1 cellular context compared by ENCODE assay signal in the genomic region with DNA sequence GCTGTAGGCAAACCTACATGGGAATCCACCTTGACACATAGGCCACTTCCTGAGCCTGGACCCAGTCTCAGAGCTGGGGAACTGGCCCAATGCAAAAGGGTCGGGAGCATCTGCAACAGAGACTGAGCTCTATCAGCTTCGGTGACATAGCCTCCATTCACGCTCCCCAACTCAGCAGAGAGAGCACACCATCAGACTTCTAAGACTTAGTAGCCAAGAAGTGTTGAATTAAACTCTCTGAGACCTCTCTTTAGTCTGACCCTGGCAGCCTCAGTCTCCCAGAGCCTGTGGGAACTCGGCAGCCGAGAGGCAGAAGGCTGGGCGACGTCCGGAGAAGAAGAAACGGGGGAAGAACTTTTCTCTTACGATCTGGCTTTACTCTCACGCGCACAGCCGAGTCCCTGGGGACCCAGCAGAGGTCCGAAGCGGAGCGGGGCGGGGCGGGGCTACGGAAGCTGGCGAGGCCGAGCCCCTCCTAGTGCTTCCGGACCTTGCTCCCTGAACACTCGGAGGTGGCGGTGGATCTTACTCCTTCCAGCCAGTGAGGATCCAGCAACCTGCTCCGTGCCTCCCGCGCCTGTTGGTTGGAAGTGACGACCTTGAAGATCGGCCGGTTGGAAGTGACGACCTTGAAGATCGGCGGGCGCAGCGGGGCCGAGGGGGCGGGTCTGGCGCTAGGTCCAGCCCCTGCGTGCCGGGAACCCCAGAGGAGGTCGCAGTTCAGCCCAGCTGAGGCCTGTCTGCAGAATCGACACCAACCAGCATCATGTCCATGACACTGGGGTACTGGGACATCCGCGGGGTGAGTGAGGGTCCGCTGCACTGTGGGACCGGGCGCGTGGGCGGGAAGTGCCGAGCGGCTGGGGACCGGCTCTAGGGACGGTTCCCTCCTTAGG.
TF ChIP-seq lines count a peak whose summit lies in the region.

A gene (plus strand): TSS at position 476 of the 896 bp plus-strand sequence. CDS start 291 bp downstream, at position 767.

TF ChIP-seq in K562, 482 proteins besides CTCF, POLR2A, EP300 and RAD21 (continued from another document and continues in another):
- TF ChIP-seq ZNF785 (CRISPR knock-in tag; IDR thresholded peaks at IDR 0.05) (no peak), FUS (optimal IDR thresholded peaks at IDR 0.05; ENCODE audit: low read depth, low read length) (no peak), SRF (CRISPR knock-in tag; IDR thresholded peaks at IDR 0.05) (peak in 1 of 2 experiments; percentile 60; a peak in 1 of 4 replicates), NCOA1 (IDR thresholded peaks at IDR 0.05; ENCODE audit: low read depth) (no peak), ZNF224 (CRISPR knock-in tag; IDR thresholded peaks at IDR 0.05) (0 out of 2 replicates have a peak, but pooled peaks have one; percentile 35), MTF1 (CRISPR knock-in tag; IDR thresholded peaks at IDR 0.05; ENCODE audit: borderline replicate concordance) (no peak), XRCC4 (IDR thresholded peaks at IDR 0.05; ENCODE audit: extremely low read depth, insufficient read depth, insufficient read length) (no peak), NFE2 (IDR thresholded peaks at IDR 0.05; ENCODE audit: low read depth) (no peak), RUNX1 (IDR thresholded peaks at IDR 0.05; ENCODE audit: low read depth) (no peak), TSC22D4 (tag; IDR thresholded peaks at IDR 0.05) (no peak), CBX3 (IDR thresholded peaks at IDR 0.05; ENCODE audit: borderline replicate concordance in 1 of 2, low read length in 2 of 2) (no peak), GABPA (tag; conservative IDR thresholded peaks at IDR 0.05; ENCODE audit: low read depth) (peak; percentile 70), STAG1 (CRISPR knock-in tag; IDR thresholded peaks at IDR 0.05; ENCODE audit: borderline replicate concordance) (no peak), XRCC5 (IDR thresholded peaks at IDR 0.05; ENCODE audit: low read depth, low read length) (peak; percentile 27; the same call in 1 of the 2 replicates), ZNF77 (CRISPR knock-in tag; IDR thresholded peaks at IDR 0.05) (no peak), KHSRP (IDR thresholded peaks at IDR 0.05) (no peak), FIP1L1 (IDR thresholded peaks at IDR 0.05; ENCODE audit: low read depth, low read length, poor library complexity, severe bottlenecking) (peak; percentile 62), BCL6 (CRISPR knock-in tag; IDR thresholded peaks at IDR 0.05) (no peak), NFRKB (IDR thresholded peaks at IDR 0.05; ENCODE audit: low read depth) (no peak), CHD1 (IDR thresholded peaks at IDR 0.05; ENCODE audit: low read length) (peak; percentile 26), ATF7 (IDR thresholded peaks at IDR 0.05) (peak; percentile 76), NCOR1 (IDR thresholded peaks at IDR 0.05) (no peak), HNRNPLL (IDR thresholded peaks at IDR 0.05; ENCODE audit: low read depth, low read length, poor library complexity, severe bottlenecking) (peak; percentile 46), EP400 (IDR thresholded peaks at IDR 0.05) (peak; percentile 88), CBX1 (IDR thresholded peaks at IDR 0.05; ENCODE audit: low read depth) (no peak), EZH2 (IDR thresholded peaks at IDR 0.05; ENCODE audit: borderline replicate concordance, low read depth, low read length) (no peak), FOXM1 (IDR thresholded peaks at IDR 0.05; ENCODE audit: low read depth) (no peak), FOXM1 (CRISPR knock-in tag; IDR thresholded peaks at IDR 0.05; ENCODE audit: low read depth) (0 out of 2 replicates have a peak, but pooled peaks have one; percentile 84)
- TF ChIP-seq, protein P1, sequence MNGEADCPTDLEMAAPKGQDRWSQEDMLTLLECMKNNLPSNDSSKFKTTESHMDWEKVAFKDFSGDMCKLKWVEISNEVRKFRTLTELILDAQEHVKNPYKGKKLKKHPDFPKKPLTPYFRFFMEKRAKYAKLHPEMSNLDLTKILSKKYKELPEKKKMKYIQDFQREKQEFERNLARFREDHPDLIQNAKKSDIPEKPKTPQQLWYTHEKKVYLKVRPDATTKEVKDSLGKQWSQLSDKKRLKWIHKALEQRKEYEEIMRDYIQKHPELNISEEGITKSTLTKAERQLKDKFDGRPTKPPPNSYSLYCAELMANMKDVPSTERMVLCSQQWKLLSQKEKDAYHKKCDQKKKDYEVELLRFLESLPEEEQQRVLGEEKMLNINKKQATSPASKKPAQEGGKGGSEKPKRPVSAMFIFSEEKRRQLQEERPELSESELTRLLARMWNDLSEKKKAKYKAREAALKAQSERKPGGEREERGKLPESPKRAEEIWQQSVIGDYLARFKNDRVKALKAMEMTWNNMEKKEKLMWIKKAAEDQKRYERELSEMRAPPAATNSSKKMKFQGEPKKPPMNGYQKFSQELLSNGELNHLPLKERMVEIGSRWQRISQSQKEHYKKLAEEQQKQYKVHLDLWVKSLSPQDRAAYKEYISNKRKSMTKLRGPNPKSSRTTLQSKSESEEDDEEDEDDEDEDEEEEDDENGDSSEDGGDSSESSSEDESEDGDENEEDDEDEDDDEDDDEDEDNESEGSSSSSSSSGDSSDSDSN (IDR thresholded peaks at IDR 0.05; ENCODE audit: borderline replicate concordance in 1 of 2, low read depth in 2 of 2, low read length in 2 of 2), result 0 out of 4 replicates have a peak, but pooled peaks have one; percentile 27 to 75
- TF ChIP-seq, protein P2, sequence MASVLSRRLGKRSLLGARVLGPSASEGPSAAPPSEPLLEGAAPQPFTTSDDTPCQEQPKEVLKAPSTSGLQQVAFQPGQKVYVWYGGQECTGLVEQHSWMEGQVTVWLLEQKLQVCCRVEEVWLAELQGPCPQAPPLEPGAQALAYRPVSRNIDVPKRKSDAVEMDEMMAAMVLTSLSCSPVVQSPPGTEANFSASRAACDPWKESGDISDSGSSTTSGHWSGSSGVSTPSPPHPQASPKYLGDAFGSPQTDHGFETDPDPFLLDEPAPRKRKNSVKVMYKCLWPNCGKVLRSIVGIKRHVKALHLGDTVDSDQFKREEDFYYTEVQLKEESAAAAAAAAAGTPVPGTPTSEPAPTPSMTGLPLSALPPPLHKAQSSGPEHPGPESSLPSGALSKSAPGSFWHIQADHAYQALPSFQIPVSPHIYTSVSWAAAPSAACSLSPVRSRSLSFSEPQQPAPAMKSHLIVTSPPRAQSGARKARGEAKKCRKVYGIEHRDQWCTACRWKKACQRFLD (CRISPR knock-in tag; IDR thresholded peaks at IDR 0.05), result no peak
- TF ChIP-seq, protein P3, sequence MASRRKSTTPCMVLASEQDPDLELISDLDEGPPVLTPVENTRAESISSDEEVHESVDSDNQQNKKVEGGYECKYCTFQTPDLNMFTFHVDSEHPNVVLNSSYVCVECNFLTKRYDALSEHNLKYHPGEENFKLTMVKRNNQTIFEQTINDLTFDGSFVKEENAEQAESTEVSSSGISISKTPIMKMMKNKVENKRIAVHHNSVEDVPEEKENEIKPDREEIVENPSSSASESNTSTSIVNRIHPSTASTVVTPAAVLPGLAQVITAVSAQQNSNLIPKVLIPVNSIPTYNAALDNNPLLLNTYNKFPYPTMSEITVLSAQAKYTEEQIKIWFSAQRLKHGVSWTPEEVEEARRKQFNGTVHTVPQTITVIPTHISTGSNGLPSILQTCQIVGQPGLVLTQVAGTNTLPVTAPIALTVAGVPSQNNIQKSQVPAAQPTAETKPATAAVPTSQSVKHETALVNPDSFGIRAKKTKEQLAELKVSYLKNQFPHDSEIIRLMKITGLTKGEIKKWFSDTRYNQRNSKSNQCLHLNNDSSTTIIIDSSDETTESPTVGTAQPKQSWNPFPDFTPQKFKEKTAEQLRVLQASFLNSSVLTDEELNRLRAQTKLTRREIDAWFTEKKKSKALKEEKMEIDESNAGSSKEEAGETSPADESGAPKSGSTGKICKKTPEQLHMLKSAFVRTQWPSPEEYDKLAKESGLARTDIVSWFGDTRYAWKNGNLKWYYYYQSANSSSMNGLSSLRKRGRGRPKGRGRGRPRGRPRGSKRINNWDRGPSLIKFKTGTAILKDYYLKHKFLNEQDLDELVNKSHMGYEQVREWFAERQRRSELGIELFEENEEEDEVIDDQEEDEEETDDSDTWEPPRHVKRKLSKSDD (conservative IDR thresholded peaks at IDR 0.05; ENCODE audit: low read length), result no peak
- TF ChIP-seq, protein P4, sequence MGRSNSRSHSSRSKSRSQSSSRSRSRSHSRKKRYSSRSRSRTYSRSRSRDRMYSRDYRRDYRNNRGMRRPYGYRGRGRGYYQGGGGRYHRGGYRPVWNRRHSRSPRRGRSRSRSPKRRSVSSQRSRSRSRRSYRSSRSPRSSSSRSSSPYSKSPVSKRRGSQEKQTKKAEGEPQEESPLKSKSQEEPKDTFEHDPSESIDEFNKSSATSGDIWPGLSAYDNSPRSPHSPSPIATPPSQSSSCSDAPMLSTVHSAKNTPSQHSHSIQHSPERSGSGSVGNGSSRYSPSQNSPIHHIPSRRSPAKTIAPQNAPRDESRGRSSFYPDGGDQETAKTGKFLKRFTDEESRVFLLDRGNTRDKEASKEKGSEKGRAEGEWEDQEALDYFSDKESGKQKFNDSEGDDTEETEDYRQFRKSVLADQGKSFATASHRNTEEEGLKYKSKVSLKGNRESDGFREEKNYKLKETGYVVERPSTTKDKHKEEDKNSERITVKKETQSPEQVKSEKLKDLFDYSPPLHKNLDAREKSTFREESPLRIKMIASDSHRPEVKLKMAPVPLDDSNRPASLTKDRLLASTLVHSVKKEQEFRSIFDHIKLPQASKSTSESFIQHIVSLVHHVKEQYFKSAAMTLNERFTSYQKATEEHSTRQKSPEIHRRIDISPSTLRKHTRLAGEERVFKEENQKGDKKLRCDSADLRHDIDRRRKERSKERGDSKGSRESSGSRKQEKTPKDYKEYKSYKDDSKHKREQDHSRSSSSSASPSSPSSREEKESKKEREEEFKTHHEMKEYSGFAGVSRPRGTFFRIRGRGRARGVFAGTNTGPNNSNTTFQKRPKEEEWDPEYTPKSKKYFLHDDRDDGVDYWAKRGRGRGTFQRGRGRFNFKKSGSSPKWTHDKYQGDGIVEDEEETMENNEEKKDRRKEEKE (IDR thresholded peaks at IDR 0.05; ENCODE audit: borderline replicate concordance in 1 of 2, control insufficient read depth in 1 of 2, low read depth in 2 of 2, low read length in 1 of 2), result no peak
- TF ChIP-seq, protein P5, sequence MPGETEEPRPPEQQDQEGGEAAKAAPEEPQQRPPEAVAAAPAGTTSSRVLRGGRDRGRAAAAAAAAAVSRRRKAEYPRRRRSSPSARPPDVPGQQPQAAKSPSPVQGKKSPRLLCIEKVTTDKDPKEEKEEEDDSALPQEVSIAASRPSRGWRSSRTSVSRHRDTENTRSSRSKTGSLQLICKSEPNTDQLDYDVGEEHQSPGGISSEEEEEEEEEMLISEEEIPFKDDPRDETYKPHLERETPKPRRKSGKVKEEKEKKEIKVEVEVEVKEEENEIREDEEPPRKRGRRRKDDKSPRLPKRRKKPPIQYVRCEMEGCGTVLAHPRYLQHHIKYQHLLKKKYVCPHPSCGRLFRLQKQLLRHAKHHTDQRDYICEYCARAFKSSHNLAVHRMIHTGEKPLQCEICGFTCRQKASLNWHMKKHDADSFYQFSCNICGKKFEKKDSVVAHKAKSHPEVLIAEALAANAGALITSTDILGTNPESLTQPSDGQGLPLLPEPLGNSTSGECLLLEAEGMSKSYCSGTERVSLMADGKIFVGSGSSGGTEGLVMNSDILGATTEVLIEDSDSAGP (CRISPR knock-in tag; IDR thresholded peaks at IDR 0.05), result no peak
- TF ChIP-seq, protein P6, sequence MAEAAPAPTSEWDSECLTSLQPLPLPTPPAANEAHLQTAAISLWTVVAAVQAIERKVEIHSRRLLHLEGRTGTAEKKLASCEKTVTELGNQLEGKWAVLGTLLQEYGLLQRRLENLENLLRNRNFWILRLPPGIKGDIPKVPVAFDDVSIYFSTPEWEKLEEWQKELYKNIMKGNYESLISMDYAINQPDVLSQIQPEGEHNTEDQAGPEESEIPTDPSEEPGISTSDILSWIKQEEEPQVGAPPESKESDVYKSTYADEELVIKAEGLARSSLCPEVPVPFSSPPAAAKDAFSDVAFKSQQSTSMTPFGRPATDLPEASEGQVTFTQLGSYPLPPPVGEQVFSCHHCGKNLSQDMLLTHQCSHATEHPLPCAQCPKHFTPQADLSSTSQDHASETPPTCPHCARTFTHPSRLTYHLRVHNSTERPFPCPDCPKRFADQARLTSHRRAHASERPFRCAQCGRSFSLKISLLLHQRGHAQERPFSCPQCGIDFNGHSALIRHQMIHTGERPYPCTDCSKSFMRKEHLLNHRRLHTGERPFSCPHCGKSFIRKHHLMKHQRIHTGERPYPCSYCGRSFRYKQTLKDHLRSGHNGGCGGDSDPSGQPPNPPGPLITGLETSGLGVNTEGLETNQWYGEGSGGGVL (CRISPR knock-in tag; IDR thresholded peaks at IDR 0.05), result no peak
